In genomic region chr2:28169492-28169891, GRCh38 we compare ENCODE assay signal across 31 cellular contexts.
"Had no signal": no experiment of that assay in that cellular context is flagged by ENCODE, and none has a peak within 500 bp of the region (broad histone marks: within the 10 kb centered on the region; RNA-seq: fewer than 3 reads in every experiment).

No MANE protein-coding gene starts in this region.

- H3K4me3 ChIP-seq: coronary artery, esophagus squamous epithelium, lower lobe of right lung, neural progenitor cell, ovary, psoas muscle, smooth muscle cell, thoracic aorta, tibial nerve, upper lobe of right lung, uterus had no signal

- ATAC-seq: effector memory CD8-positive, alpha-beta T cell; left ventricle myocardium superior; lower lobe of right lung; naive thymus-derived CD4-positive, alpha-beta T cell; psoas muscle; right cardiac atrium; upper lobe of right lung had no signal

- H3K4me3 Mint-ChIP-seq: effector memory CD8-positive, alpha-beta T cell; immature natural killer cell; mesothelial cell of epicardium; naive thymus-derived CD4-positive, alpha-beta T cell; nephron; neural progenitor cell had no signal

- H3K4me1 ChIP-seq: lower lobe of right lung, uterus had no signal

- H3K27ac ChIP-seq: coronary artery, lower lobe of right lung, neural progenitor cell, ovary, psoas muscle, thoracic aorta, tibial nerve, upper lobe of right lung, uterus had no signal

- H3K9me3 Mint-ChIP-seq: effector memory CD8-positive, alpha-beta T cell; immature natural killer cell; mesothelial cell of epicardium; nephron; neural progenitor cell had no signal

- H3K4me1 Mint-ChIP-seq: immature natural killer cell had no signal

- H3K9me3 ChIP-seq: esophagus squamous epithelium, lower lobe of right lung, ovary, psoas muscle, thoracic aorta, tibial nerve, upper lobe of right lung, uterus had no signal

- H3K36me3 ChIP-seq: esophagus squamous epithelium, lower lobe of right lung, neural progenitor cell, ovary, thoracic aorta, tibial nerve, upper lobe of right lung, uterus had no signal

- H3K27me3 ChIP-seq: esophagus squamous epithelium, neural progenitor cell, ovary, tibial nerve, upper lobe of right lung, uterus had no signal

- DNase-seq: dermis blood vessel endothelial cell; effector memory CD8-positive, alpha-beta T cell; erythroblast; esophagus squamous epithelium; hypothalamus; immature natural killer cell; islet precursor cell; kidney glomerular epithelial cell; left ventricle myocardium superior; lower lobe of right lung; mesenchymal stem cell; naive thymus-derived CD4-positive, alpha-beta T cell; occipital lobe; ovary; posterior cingulate gyrus; psoas muscle; right cardiac atrium; stimulated activated CD4-positive, alpha-beta T cell treated with anti-CD3 and anti-CD28 coated beads, Interleukin-12 subunit alpha, Interleukin-12 subunit beta, amount 100 ng/mL, for 4 hours; stimulated activated CD4-positive, alpha-beta T cell treated with anti-CD3 and anti-CD28 coated beads, Interleukin-1b, Interleukin-23, amount 100 ng/mL, for 48 hours; stimulated activated CD4-positive, alpha-beta T cell treated with anti-CD3 and anti-CD28 coated beads, Interleukin-4, amount 100 ng/mL, for 1 hour; stimulated activated CD8-positive, alpha-beta memory T cell treated with anti-CD3 and anti-CD28 coated beads, Interleukin-4, amount 100 ng/mL, for 48 hours; stimulated activated naive CD4-positive, alpha-beta T cell treated with Interleukin-2 at 50 U/mL for 16 hours; upper lobe of right lung; uterus had no signal

- H3K27me3 Mint-ChIP-seq: effector memory CD8-positive, alpha-beta T cell; naive thymus-derived CD4-positive, alpha-beta T cell had no signal

- H3K27ac Mint-ChIP-seq: immature natural killer cell; mesothelial cell of epicardium; naive thymus-derived CD4-positive, alpha-beta T cell; nephron; neural progenitor cell had no signal

- H3K36me3 Mint-ChIP-seq: mesothelial cell of epicardium, neural progenitor cell had no signal
